29 cellular contexts compared by ENCODE assay signal in genomic region chr9:89955626-89956025, GRCh38.
"Had no signal": no experiment of that assay in that cellular context is flagged by ENCODE, and none has a peak within 500 bp of the region (broad histone marks: within the 10 kb centered on the region; RNA-seq: fewer than 3 reads in every experiment).

No MANE protein-coding gene starts in this region.

- H3K9me3 ChIP-seq: adrenal gland, body of pancreas, breast epithelium had no signal

- H3K27me3 ChIP-seq: adrenal gland, body of pancreas, brain microvascular endothelial cell, breast epithelium had no signal

- DNase-seq: activated B cell treated with CpG ODN at 0.5 μM for 24 hours; activated CD4-positive, alpha-beta memory T cell treated with anti-CD3 and anti-CD28 coated beads for 36 hours; activated CD4-positive, alpha-beta T cell treated with anti-CD3 and anti-CD28 coated beads for 4 hours; activated CD4-positive, alpha-beta T cell treated with anti-CD3 and anti-CD28 coated beads, Interleukin-2, amount 10 ng/mL, durations not matched to agents 24 days and 14 days; activated CD4-positive, alpha-beta T cell treated with anti-CD3 and anti-CD28 coated beads, Interleukin-2, amount 50 U/mL, for 1 hour; activated CD4-positive, alpha-beta T cell treated with anti-CD3 and anti-CD28 coated beads, Interleukin-2, amount 50 U/mL, for 4 hours; activated CD4-positive, CD25-positive, alpha-beta regulatory T cell treated with anti-CD3 and anti-CD28 coated beads, Interleukin-2, amount 50 U/mL, for 72 hours; activated CD8-positive, alpha-beta memory T cell treated with anti-CD3 and anti-CD28 coated beads, Interleukin-2, amount 50 U/mL, for 4 hours; activated CD8-positive, alpha-beta T cell treated with anti-CD3 and anti-CD28 coated beads for 36 hours; activated effector memory CD4-positive, alpha-beta T cell treated with anti-CD3 and anti-CD28 coated beads, Interleukin-2, amount 50 U/mL, for 16 hours; activated gamma-delta T cell treated with Interleukin-2 at 50 U/mL for 16 hours; activated naive CD4-positive, alpha-beta T cell; activated naive CD4-positive, alpha-beta T cell treated with anti-CD3 and anti-CD28 coated beads for 36 hours; activated naive CD4-positive, alpha-beta T cell treated with anti-CD3 and anti-CD28 coated beads, Interleukin-2, amount 50 U/mL, for 16 hours; activated naive CD8-positive, alpha-beta T cell treated with anti-CD3 and anti-CD28 coated beads for 36 hours; activated T-cell treated with anti-CD3 and anti-CD28 coated beads for 4 hours; activated T-cell treated with anti-CD3 and anti-CD28 coated beads, Interleukin-2, amount 50 U/mL, for 1 hour; activated T-cell treated with anti-CD3 and anti-CD28 coated beads, Interleukin-2, amount 50 U/mL, for 4 hours; activated T-cell treated with anti-CD3 and anti-CD28 coated beads, Interleukin-2, amount 50 U/mL, for 72 hours; adrenal gland; amniotic stem cell; aorta; body of pancreas; brain microvascular endothelial cell; central memory CD4-positive, alpha-beta T cell; T-helper 1 cell; T-helper 2 cell; T-helper 9 cell had no signal

- H3K4me1 ChIP-seq: body of pancreas, breast epithelium had no signal

- H3K27ac ChIP-seq: adrenal gland, body of pancreas, brain microvascular endothelial cell, breast epithelium had no signal

- H3K4me3 ChIP-seq: adrenal gland, body of pancreas, breast epithelium had no signal

- H3K36me3 ChIP-seq: adrenal gland, brain microvascular endothelial cell, breast epithelium had no signal
